In genomic region chr7:106065560-106066500, GRCh38 we compare ENCODE assay signal across 9 cellular contexts. TPM values are rescaled to one million over a fixed set of nuclear protein-coding genes. Genes with fewer than 3 reads are reported as not detected.
DNase-seq lines count a peak whose midpoint lies in the region; ATAC-seq and TF ChIP-seq lines count a peak whose summit lies in the region.
"Had no signal": no experiment of that assay in that cellular context is flagged by ENCODE, and none has a peak within 500 bp of the region (broad histone marks: within the 10 kb centered on the region; RNA-seq: fewer than 3 reads in every experiment).

No MANE protein-coding gene starts in this region.

- H3K27ac ChIP-seq in caudate nucleus (ENCODE audit: low read depth, low read length) (peak overlapping the region; percentile 36), right lobe of liver (peak overlapping the region; percentile 81 to 93 (median 86)), substantia nigra (ENCODE audit: low read depth, low read length, poor library complexity, severe bottlenecking) (peak overlapping the region; percentile 69)

- TF ChIP-seq POLR2A in right lobe of liver (IDR thresholded peaks at IDR 0.05) = no peak

- H3K4me1 ChIP-seq in right lobe of liver = peaks cover 0 to 16% (median 8%) of the 10 kb centered on the region in 4 donors

- no peaks in the 10 kb centered on the region for H3K9me3 ChIP-seq in right lobe of liver

- 24% methylated on average over 21 of the region's 26 CpGs for WGBS in right lobe of liver (ENCODE audit: insufficient coverage, low coverage, low lambda C conversion rate, missing lambda C conversion rate)

- H3K27me3 ChIP-seq in right lobe of liver = no peaks in the 10 kb centered on the region

- ATAC-seq in right lobe of liver (peak; percentile 66 to 76 (median 74)), GM18861 (IDR thresholded peaks at IDR 0.05; ENCODE audit: unreplicated experiment) (no peak)

- intact Hi-C loops in right lobe of liver (cut with DNase I) = no loop called here

- TF ChIP-seq CTCF in right lobe of liver (IDR thresholded peaks at IDR 0.05) = no peak

- no peaks in the 10 kb centered on the region for H3K36me3 ChIP-seq in right lobe of liver

- DNase-seq in LoVo (ENCODE audit: low spot score) (peak; percentile 45), caudate nucleus (lab: John Stamatoyannopoulos, UW) (no peak), right lobe of liver (peak; percentile 66 to 81 (median 79)), substantia nigra (lab: John Stamatoyannopoulos, UW) (no peak), GDM1 (lab: John Stamatoyannopoulos, UW) (no peak)
- no peak for DNase-seq in activated effector memory CD4-positive, alpha-beta T cell treated with anti-CD3 and anti-CD28 coated beads, Interleukin-2, amount 50 U/mL, for 16 hours
- DNase-seq in activated CD4-positive, alpha-beta T cell treated with anti-CD3 and anti-CD28 coated beads for 4 hours = no peak
- DNase-seq: T-helper 9 cell had no signal

- H3K4me3 ChIP-seq in right lobe of liver = peak overlapping the region; percentile 21 to 46 (median 36)

RNA-seq across cellular contexts. Expression of gene SYPL1, which starts 46.3 kb away (rescaled TPM):
- total RNA-seq in right lobe of liver = 10 to 100 TPM; 29.5 to 43.0 (median 37.1) TPM

Comparison
In these comparisons a context has a peak if more than half of its experiments do, and no peak if none do; other contexts are left out.
1. DNase-seq: peak in LoVo (single experiment) and right lobe of liver (3 of 3); none in caudate nucleus (0 of 61), substantia nigra (0 of 49), activated effector memory CD4-positive, alpha-beta T cell treated with anti-CD3 and anti-CD28 coated beads, Interleukin-2, amount 50 U/mL, for 16 hours (single experiment), activated CD4-positive, alpha-beta T cell treated with anti-CD3 and anti-CD28 coated beads for 4 hours (0 of 2) and GDM1 (single experiment).
2. H3K27ac ChIP-seq: peak in every context shown above with its lines; median percentile 86 in right lobe of liver; 69 in substantia nigra; 36 in caudate nucleus.